12 cellular contexts compared by ENCODE assay signal in genomic region chr2:85606116-85606455, GRCh38. TPM values are rescaled to one million over a fixed set of nuclear protein-coding genes. Genes with fewer than 3 reads are reported as not detected.
A peak's percentile ranks its signal among the peaks of the same experiment; 100 is the strongest.
DNase-seq lines count a peak whose midpoint lies in the region; TF ChIP-seq lines count a peak whose summit lies in the region.
"Had no signal": no experiment of that assay in that cellular context is flagged by ENCODE, and none has a peak within 500 bp of the region (broad histone marks: within the 10 kb centered on the region; RNA-seq: fewer than 3 reads in every experiment).

No MANE protein-coding gene starts in this region.

- DNase-seq in HFFc6 (no peak), coronary artery (ENCODE audit: low spot score) (no peak), prostate gland (ENCODE audit: low spot score) (no peak), dorsolateral prefrontal cortex (no peak), DMS53 treated with DMSO at 0.1 percent for 48 hours (lab: John Stamatoyannopoulos, UW; ENCODE audit: unreplicated experiment) (no peak), GM19240 (ENCODE audit: insufficient read length, low spot score) (no peak)
- DNase-seq: activated T-cell treated with anti-CD3 and anti-CD28 coated beads, Interleukin-2, amount 50 U/mL, for 72 hours; caudate nucleus; CD4-positive, alpha-beta memory T cell; Karpas-422; naive thymus-derived CD8-positive, alpha-beta T cell; NCI-H187 had no signal

- H3K36me3 Mint-ChIP-seq in HFFc6 (ENCODE audit: low read depth): peaks cover 15% of the 10 kb centered on the region

- TF ChIP-seq CTCF in HFFc6 (IDR thresholded peaks at IDR 0.05): no peak
- no peak for TF ChIP-seq CTCF in coronary artery (IDR thresholded peaks at IDR 0.05)
- TF ChIP-seq CTCF in prostate gland (IDR thresholded peaks at IDR 0.05): no peak
- TF ChIP-seq CTCF in dorsolateral prefrontal cortex (IDR thresholded peaks at IDR 0.05 in 54 of 56, conservative IDR thresholded peaks at IDR 0.05 in 2 of 56; ENCODE audit: low read depth in 1 of 56, partially characterized antibody in 56 of 56): no peak

- H3K27ac ChIP-seq in coronary artery (peak overlapping the region in 1 of 2 donors; percentile 77), prostate gland (peak overlapping the region; percentile 38 to 90), dorsolateral prefrontal cortex (peak overlapping the region in 26 of 59 donors; percentile 3 to 67 (median 30))

- H3K9me3 ChIP-seq in prostate gland: no peaks in the 10 kb centered on the region

- peak overlapping the region; percentile 92 for H3K27ac Mint-ChIP-seq in HFFc6
- H3K27ac Mint-ChIP-seq: activated T-cell treated with anti-CD3 and anti-CD28 coated beads, Interleukin-2, amount 50 U/mL, for 72 hours had no signal

- 41% methylated on average over 7 of the region's 7 CpGs for WGBS in prostate gland

- H3K27me3 Mint-ChIP-seq in HFFc6 (ENCODE audit: insufficient read depth): peaks cover 2% of the 10 kb centered on the region; the same call in 1 of the 2 replicates
- H3K27me3 Mint-ChIP-seq: CD4-positive, alpha-beta memory T cell; naive thymus-derived CD8-positive, alpha-beta T cell had no signal

- intact Hi-C loops in prostate gland (cut with DNase I) (loop anchor here (5.0 kb wide), 1 partner anchor 189 kb away; the partner anchor contains the start of gene SH2D6), dorsolateral prefrontal cortex (cut with DNase I) (no loop called here)

- TF ChIP-seq POLR2A in prostate gland (IDR thresholded peaks at IDR 0.05): no peak

- no peaks in the 10 kb centered on the region for H3K9me3 Mint-ChIP-seq in HFFc6
- H3K9me3 Mint-ChIP-seq: activated T-cell treated with anti-CD3 and anti-CD28 coated beads, Interleukin-2, amount 50 U/mL, for 72 hours; naive thymus-derived CD8-positive, alpha-beta T cell had no signal

- H3K4me3 ChIP-seq in coronary artery (peak overlapping the region; percentile 87), prostate gland (no peak overlapping the region), dorsolateral prefrontal cortex (peak overlapping the region in 7 of 59 donors; percentile 1 to 20 (median 13))

- peaks cover 69% of the 10 kb centered on the region for H3K4me1 Mint-ChIP-seq in HFFc6 (ENCODE audit: low read depth)

- H3K27me3 ChIP-seq in prostate gland (replicated peaks; ENCODE audit: insufficient read depth) (no peaks in the 10 kb centered on the region), dorsolateral prefrontal cortex (no peaks in the 10 kb centered on the region)

- H3K36me3 ChIP-seq in prostate gland: peaks cover 0 to 4% of the 10 kb centered on the region in 2 donors

- H3K4me1 ChIP-seq in prostate gland (replicated peaks): peaks cover 23% of the 10 kb centered on the region

- H3K4me3 Mint-ChIP-seq in HFFc6: peak overlapping the region; percentile 36
- H3K4me3 Mint-ChIP-seq: activated T-cell treated with anti-CD3 and anti-CD28 coated beads, Interleukin-2, amount 50 U/mL, for 72 hours; naive thymus-derived CD8-positive, alpha-beta T cell had no signal

RNA-seq across cellular contexts. Expression of gene TMEM150A, which starts 3.6 kb away (rescaled TPM):
- total RNA-seq in HFFc6 (2021; fragmentation: NEBNext Ultra II Directional; extraction: Animal tissue kit (Norgen Biotek cat#: 25700)): 10 to 100 TPM; 10.3 to 20.4 (median 12.7) TPM
- total RNA-seq in prostate gland (10 to 100 TPM; 17.4 to 32.3 TPM), dorsolateral prefrontal cortex (10 to 100 TPM in 78 of 120 experiments, 1 to 10 TPM in 42; 5.8 to 22.7 (median 10.9) TPM)

RNA-seq across cellular contexts. Expression of gene C2orf68, which starts 5.8 kb away (rescaled TPM):
- 10 to 100 TPM; 13.7 to 17.6 (median 16.0) TPM for total RNA-seq in HFFc6 (2021; fragmentation: NEBNext Ultra II Directional; extraction: Animal tissue kit (Norgen Biotek cat#: 25700))
- total RNA-seq in prostate gland (10 to 100 TPM; 16.1 to 26.1 TPM), dorsolateral prefrontal cortex (10 to 100 TPM; 10.2 to 50.7 (median 21.9) TPM)

RNA-seq across cellular contexts. Expression of gene USP39, which starts 9.9 kb away (rescaled TPM):
- total RNA-seq in HFFc6 (2021; fragmentation: NEBNext Ultra II Directional; extraction: Animal tissue kit (Norgen Biotek cat#: 25700)): 10 to 100 TPM; 44.1 to 49.2 (median 47.4) TPM
- total RNA-seq in prostate gland (10 to 100 TPM; 60.8 to 99.1 TPM), dorsolateral prefrontal cortex (10 to 100 TPM; 27.5 to 46.3 (median 34.0) TPM)

RNA-seq across cellular contexts. Expression of gene RNF181, which starts 10.5 kb away (rescaled TPM):
- 100 to 1,000 TPM; 121 to 160 (median 146) TPM for total RNA-seq in HFFc6 (2021; fragmentation: NEBNext Ultra II Directional; extraction: Animal tissue kit (Norgen Biotek cat#: 25700))
- total RNA-seq in prostate gland (100 to 1,000 TPM; 161 to 201 TPM), dorsolateral prefrontal cortex (10 to 100 TPM; 46.9 to 93.7 (median 73.1) TPM)

RNA-seq across cellular contexts. Expression of gene VAMP5, which starts 21.9 kb away (rescaled TPM):
- 10 to 100 TPM; 51.2 to 84.2 (median 71.4) TPM for total RNA-seq in HFFc6 (2021; fragmentation: NEBNext Ultra II Directional; extraction: Animal tissue kit (Norgen Biotek cat#: 25700))
- total RNA-seq in prostate gland (10 to 100 TPM in 1 of 2 donors, 1 to 10 TPM in 1; 8.4 to 27.0 TPM), dorsolateral prefrontal cortex (10 to 100 TPM; 11.2 to 51.3 (median 21.9) TPM)
